20 cellular contexts compared by ENCODE assay signal in genomic region chr3:162111861-162112260, GRCh38.
"Had no signal": no experiment of that assay in that cellular context is flagged by ENCODE, and none has a peak within 500 bp of the region (broad histone marks: within the 10 kb centered on the region; RNA-seq: fewer than 3 reads in every experiment).

No MANE protein-coding gene starts in this region.

- H3K9me3 ChIP-seq: MG63, SJCRH30 had no signal

- H3K4me1 ChIP-seq: SJCRH30 had no signal

- H3K36me3 ChIP-seq: MG63, SJCRH30 had no signal

- DNase-seq: KBM-7, MG63, NCI-H1092, NCI-H1105 treated with DMSO at 0.1 percent for 48 hours, NCI-H1417 treated with DMSO at 0.1 percent for 48 hours, NCI-H1694, NCI-H187 treated with DMSO at 0.1 percent for 48 hours, NCI-H2029 treated with DMSO at 0.1 percent for 48 hours, NCI-H2171 treated with DMSO at 0.1 percent for 48 hours, NCI-H345, NCI-H446 treated with DMSO at 0.1 percent for 48 hours, NCI-H510A treated with DMSO at 0.1 percent for 48 hours, NCI-H526, SHP77, SJCRH30, T-helper 1 cell had no signal

- H3K27me3 ChIP-seq: MG63, SJCRH30 had no signal

- ATAC-seq: Panc1, SK-N-SH treated with all-trans-retinoic acid at 6 μM for 48 hours had no signal

- H3K27ac ChIP-seq: HL-60, RWPE1, SJCRH30 had no signal

- H3K4me3 ChIP-seq: MG63, SJCRH30 had no signal
